In genomic region chr2:88827821-88828220, GRCh38 we compare ENCODE assay signal across 28 cellular contexts.
DNase-seq lines count a peak whose midpoint lies in the region; ATAC-seq and TF ChIP-seq lines count a peak whose summit lies in the region.
"Had no signal": no experiment of that assay in that cellular context is flagged by ENCODE, and none has a peak within 500 bp of the region (broad histone marks: within the 10 kb centered on the region; RNA-seq: fewer than 3 reads in every experiment).

No MANE protein-coding gene starts in this region.

- ATAC-seq in HG03460 (IDR thresholded peaks at IDR 0.05; ENCODE audit: unreplicated experiment): no peak
- ATAC-seq: activated CD8-positive, alpha-beta memory T cell treated with anti-CD3 and anti-CD28 coated beads, Interleukin-2, amount 10 ng/mL, durations not matched to agents 7 days and 5 days; activated T-cell treated with anti-CD3 and anti-CD28 coated beads, Interleukin-2, amount 50 U/mL, for 4 hours; mucosa of descending colon; natural killer cell; stimulated activated naive CD8-positive, alpha-beta T cell treated with anti-CD3 and anti-CD28 coated beads, Interleukin-15, amount 100 ng/mL, for 72 hours; WTC11 had no signal

- H3K27ac ChIP-seq in BLaER1 (no peak overlapping the region), left ventricle myocardium inferior (replicated peaks) (peak overlapping the region; percentile 89), parathyroid adenoma (peak overlapping the region; percentile 64), caudate nucleus (ENCODE audit: low read depth, low read length) (no peak overlapping the region)

- no peak overlapping the region for H3K4me3 ChIP-seq in BLaER1
- no peak overlapping the region for H3K4me3 ChIP-seq in left ventricle myocardium inferior
- H3K4me3 ChIP-seq in parathyroid adenoma (ENCODE audit: low read depth, low read length): no peak overlapping the region
- H3K4me3 ChIP-seq in Caco-2 (ENCODE audit: low read depth, low read length): no peak overlapping the region
- H3K4me3 ChIP-seq: left lung, mucosa of descending colon had no signal

- H3K36me3 ChIP-seq in BLaER1 (no peaks in the 10 kb centered on the region), left ventricle myocardium inferior (no peaks in the 10 kb centered on the region), parathyroid adenoma (ENCODE audit: control insufficient read depth, insufficient read depth, low read length) (no peaks in the 10 kb centered on the region), Caco-2 (ENCODE audit: control insufficient read depth, insufficient read depth, low read length) (no peaks in the 10 kb centered on the region)
- H3K36me3 ChIP-seq: left lung had no signal

- H3K27ac Mint-ChIP-seq in Caco-2 (ENCODE audit: unreplicated experiment): no peak overlapping the region
- H3K27ac Mint-ChIP-seq: activated CD8-positive, alpha-beta memory T cell treated with anti-CD3 and anti-CD28 coated beads, Interleukin-2, amount 10 ng/mL, durations not matched to agents 7 days and 5 days; CD4-positive, alpha-beta memory T cell; dendritic cell treated with granulocyte-macrophage colony-stimulating factor and Interleukin-4, amounts not matched to agents 40 ng/mL and 50 ng/mL, for 4 days; HFFc6; natural killer cell; stimulated activated naive CD8-positive, alpha-beta T cell treated with anti-CD3 and anti-CD28 coated beads, Interleukin-15, amount 100 ng/mL, for 72 hours; WTC11 had no signal

- H3K4me2 ChIP-seq in BLaER1: peak overlapping the region; percentile 60; the same call in 1 of the 2 replicates
- H3K4me2 ChIP-seq in parathyroid adenoma (ENCODE audit: low read length): no peak overlapping the region

- TF ChIP-seq CTCF in left ventricle myocardium inferior (IDR thresholded peaks at IDR 0.05; ENCODE audit: borderline replicate concordance) (no peak), parathyroid adenoma (IDR thresholded peaks at IDR 0.05) (no peak), Caco-2 (IDR thresholded peaks at IDR 0.05; ENCODE audit: insufficient read depth in 1 of 2, low read depth in 1 of 2, low read length in 1 of 2, severe bottlenecking in 1 of 2, unreplicated experiment in 1 of 2) (no peak)

- DNase-seq in dermis microvascular lymphatic vessel endothelial cell (ENCODE audit: low read depth in 2 of 2): peak; percentile 76 to 83
- no peak for DNase-seq in left ventricle myocardium inferior
- DNase-seq in activated CD4-positive, CD25-positive, alpha-beta regulatory T cell (lab: John Stamatoyannopoulos, UW): no peak
- no peak for DNase-seq in caudate nucleus (lab: John Stamatoyannopoulos, UW)
- DNase-seq in Caco-2: no peak
- DNase-seq: activated CD4-positive, alpha-beta T cell treated with anti-CD3 and anti-CD28 coated beads, Interleukin-2, amount 50 U/mL, for 1 hour; activated CD8-positive, alpha-beta memory T cell treated with anti-CD3 and anti-CD28 coated beads, Interleukin-2, amount 10 ng/mL, durations not matched to agents 7 days and 5 days; activated gamma-delta T cell treated with Interleukin-2 at 50 U/mL for 16 hours; activated T-cell treated with anti-CD3 and anti-CD28 coated beads, Interleukin-2, amount 50 U/mL, for 4 hours; AML-193; CD4-positive, alpha-beta memory T cell; EL; HFFc6; left lung; mucosa of descending colon; natural killer cell; NCI-H1048; NCI-H82; retina; RPMI8226; stimulated activated naive CD8-positive, alpha-beta T cell treated with anti-CD3 and anti-CD28 coated beads, Interleukin-15, amount 100 ng/mL, for 72 hours; T-helper 1 cell had no signal

- H3K27me3 ChIP-seq in BLaER1 (peaks cover 24% of the 10 kb centered on the region), left ventricle myocardium inferior (ENCODE audit: low read depth) (peaks cover 17% of the 10 kb centered on the region), parathyroid adenoma (ENCODE audit: control insufficient read depth, insufficient read depth, low read length) (no peaks in the 10 kb centered on the region), Caco-2 (replicated peaks; ENCODE audit: control insufficient read depth, insufficient read depth, low read length) (peaks cover 1% of the 10 kb centered on the region; the same call in 1 of the 2 replicates)
- H3K27me3 ChIP-seq: left lung had no signal

- POLR2A ChIA-PET in Caco-2 (lab: Charles Lee): no interaction called here

- no peaks in the 10 kb centered on the region for H3K9me3 Mint-ChIP-seq in Caco-2 (ENCODE audit: unreplicated experiment)
- H3K9me3 Mint-ChIP-seq: activated T-cell treated with anti-CD3 and anti-CD28 coated beads, Interleukin-2, amount 50 U/mL, for 4 hours; central memory CD8-positive, alpha-beta T cell; dendritic cell treated with granulocyte-macrophage colony-stimulating factor and Interleukin-4, amounts not matched to agents 40 ng/mL and 50 ng/mL, for 4 days; HFFc6; natural killer cell; stimulated activated naive CD8-positive, alpha-beta T cell treated with anti-CD3 and anti-CD28 coated beads, Interleukin-15, amount 100 ng/mL, for 72 hours had no signal

- no TSS peak for BruUV-seq in Caco-2 (replicated peaks; lab: Mats Ljungman, UMichigan)

- peaks cover 8% of the 10 kb centered on the region for H3K27me3 Mint-ChIP-seq in Caco-2 (ENCODE audit: insufficient read depth, unreplicated experiment)
- H3K27me3 Mint-ChIP-seq: dendritic cell treated with granulocyte-macrophage colony-stimulating factor and Interleukin-4, amounts not matched to agents 40 ng/mL and 50 ng/mL, for 4 days had no signal

- H4K20me1 ChIP-seq in BLaER1: no peaks in the 10 kb centered on the region

- no peak overlapping the region for H3K4me3 Mint-ChIP-seq in Caco-2 (ENCODE audit: unreplicated experiment)
- H3K4me3 Mint-ChIP-seq: activated CD8-positive, alpha-beta memory T cell treated with anti-CD3 and anti-CD28 coated beads, Interleukin-2, amount 10 ng/mL, durations not matched to agents 7 days and 5 days; activated T-cell treated with anti-CD3 and anti-CD28 coated beads, Interleukin-2, amount 50 U/mL, for 4 hours; CD4-positive, alpha-beta memory T cell; central memory CD8-positive, alpha-beta T cell; dendritic cell treated with granulocyte-macrophage colony-stimulating factor and Interleukin-4, amounts not matched to agents 40 ng/mL and 50 ng/mL, for 4 days; HFFc6; natural killer cell; stimulated activated naive CD8-positive, alpha-beta T cell treated with anti-CD3 and anti-CD28 coated beads, Interleukin-15, amount 100 ng/mL, for 72 hours; WTC11 had no signal

- H3K4me1 ChIP-seq in BLaER1 (peaks cover 38% of the 10 kb centered on the region), left ventricle myocardium inferior (peaks cover 26% of the 10 kb centered on the region), parathyroid adenoma (no peaks in the 10 kb centered on the region), Caco-2 (no peaks in the 10 kb centered on the region)
- H3K4me1 ChIP-seq: left lung had no signal

- H3K9me3 ChIP-seq in BLaER1: no peaks in the 10 kb centered on the region
- H3K9me3 ChIP-seq in left ventricle myocardium inferior (replicated peaks): peaks cover 5% of the 10 kb centered on the region
- H3K9me3 ChIP-seq in parathyroid adenoma (ENCODE audit: control insufficient read depth, low read length): no peaks in the 10 kb centered on the region
- H3K9me3 ChIP-seq in Caco-2: no peaks in the 10 kb centered on the region
- H3K9me3 ChIP-seq: left lung, mucosa of descending colon had no signal

- intact Hi-C loops in left ventricle myocardium inferior (cut with micrococcal nuclease): loop anchor here (10.0 kb wide), 1 partner anchor 83 kb away; no protein-coding TSS in a partner anchor
- intact Hi-C loops in Caco-2 (cut with micrococcal nuclease; ENCODE audit: unreplicated experiment): no loop called here

- H3K9ac ChIP-seq in BLaER1 (no peak overlapping the region), parathyroid adenoma (no peak overlapping the region)

- H3K36me3 Mint-ChIP-seq in Caco-2 (ENCODE audit: insufficient read depth, unreplicated experiment): no peaks in the 10 kb centered on the region
- H3K36me3 Mint-ChIP-seq: activated CD8-positive, alpha-beta memory T cell treated with anti-CD3 and anti-CD28 coated beads, Interleukin-2, amount 10 ng/mL, durations not matched to agents 7 days and 5 days; CD4-positive, alpha-beta memory T cell; natural killer cell had no signal

- H3K79me2 ChIP-seq in parathyroid adenoma: no peaks in the 10 kb centered on the region

- CTCF ChIA-PET in Caco-2 (lab: Charles Lee): no interaction called here

- H2AFZ ChIP-seq in parathyroid adenoma: no peak overlapping the region

- H3K4me1 Mint-ChIP-seq in Caco-2 (ENCODE audit: low read depth, unreplicated experiment): no peaks in the 10 kb centered on the region
- H3K4me1 Mint-ChIP-seq: activated CD8-positive, alpha-beta memory T cell treated with anti-CD3 and anti-CD28 coated beads, Interleukin-2, amount 10 ng/mL, durations not matched to agents 7 days and 5 days; CD4-positive, alpha-beta memory T cell; central memory CD8-positive, alpha-beta T cell; natural killer cell; stimulated activated naive CD8-positive, alpha-beta T cell treated with anti-CD3 and anti-CD28 coated beads, Interleukin-15, amount 100 ng/mL, for 72 hours; WTC11 had no signal

Comparison
In these comparisons a context has a peak if more than half of its experiments do, and no peak if none do; other contexts are left out.
1. H3K27ac ChIP-seq: peak in left ventricle myocardium inferior (single experiment) and parathyroid adenoma (single experiment); none in BLaER1 (single experiment) and caudate nucleus (single experiment).
2. DNase-seq: peak in dermis microvascular lymphatic vessel endothelial cell (2 of 2); none in left ventricle myocardium inferior (single experiment), activated CD4-positive, CD25-positive, alpha-beta regulatory T cell (0 of 4), caudate nucleus (0 of 61) and Caco-2 (0 of 2).